In genomic region chr5:41787257-41787656, GRCh38 we compare ENCODE assay signal across 23 cellular contexts.
DNase-seq lines count a peak whose midpoint lies in the region; ATAC-seq and TF ChIP-seq lines count a peak whose summit lies in the region.
"Had no signal": no experiment of that assay in that cellular context is flagged by ENCODE, and none has a peak within 500 bp of the region (broad histone marks: within the 10 kb centered on the region; RNA-seq: fewer than 3 reads in every experiment).

No MANE protein-coding gene starts in this region.

- no peak overlapping the region for H3K9ac ChIP-seq in PC-3 (ENCODE audit: low read length)

- in situ Hi-C loops in GM13977 (cut with MboI; ENCODE audit: low pct_unique_long_range_greater_than_20kb, low sequenced_read_pairs, unreplicated experiment) = no loop called here

- intact Hi-C loops in PC-3 (cut with micrococcal nuclease) = no loop called here
- intact Hi-C loops in aorta (cut with DNase I) = no loop called here

- WGBS in aorta, 2 donors = 31% methylated on average over 2 of the region's 2 CpGs

- peaks cover 3% of the 10 kb centered on the region for H3F3A ChIP-seq in PC-3 (ENCODE audit: low read length, unreplicated experiment)

- no peaks in the 10 kb centered on the region for H3K79me2 ChIP-seq in PC-3 (ENCODE audit: low read length)

- POLR2A ChIA-PET in PC-3 (lab: Charles Lee; ENCODE audit: unreplicated experiment) = interaction anchor here (0.7 kb wide), 1 partner anchor 30 kb away, joined by 25 read pairs; no protein-coding TSS in a partner anchor

- H3K9me2 ChIP-seq in PC-3 (replicated peaks; ENCODE audit: low read length) = no peaks in the 10 kb centered on the region

- H3K27me3 ChIP-seq in PC-3 (ENCODE audit: low read length) (no peaks in the 10 kb centered on the region), aorta (ENCODE audit: control insufficient read depth in 1 of 2, insufficient read depth in 2 of 2, low read length in 1 of 2) (no peaks in the 10 kb centered on the region)
- H3K27me3 ChIP-seq: colonic mucosa, heart left ventricle, thyroid gland had no signal

- ATAC-seq in PC-3 = no peak
- ATAC-seq in aorta (ENCODE audit: low FRiP score) = no peak
- ATAC-seq: activated CD8-positive, alpha-beta memory T cell treated with anti-CD3 and anti-CD28 coated beads, Interleukin-2, amount 10 ng/mL, durations not matched to agents 7 days and 5 days; sciatic nerve had no signal

- 0 out of 2 replicates have a peak overlapping the region, but pooled peaks have one; percentile 3 for H3K4me2 ChIP-seq in PC-3 (ENCODE audit: low read length)

- H3K4me1 ChIP-seq in PC-3 (ENCODE audit: insufficient read depth, low read length) = peaks cover 44% of the 10 kb centered on the region
- H3K4me1 ChIP-seq in aorta (ENCODE audit: control insufficient read depth in 1 of 2, insufficient read depth in 2 of 2, low read length in 2 of 2) = peaks cover 7 to 16% of the 10 kb centered on the region in 2 donors
- H3K4me1 ChIP-seq: colonic mucosa had no signal

- TF ChIP-seq CTCF in PC-3 (conservative IDR thresholded peaks at IDR 0.05; ENCODE audit: low read depth, low read length) = no peak
- no peak for TF ChIP-seq CTCF in fibroblast of the aortic adventitia (IDR thresholded peaks at IDR 0.05; ENCODE audit: insufficient read depth, low read length)
- TF ChIP-seq CTCF in GM13977 (IDR thresholded peaks at IDR 0.05; ENCODE audit: extremely low read depth, insufficient read depth, missing control alignments) = no peak

- BruUV-seq in PC-3 (replicated peaks; lab: Mats Ljungman, UMichigan) = no TSS peak

- H4K20me1 ChIP-seq in PC-3 (ENCODE audit: low read length) = no peaks in the 10 kb centered on the region

- CTCF ChIA-PET in PC-3 (lab: Charles Lee) = no interaction called here

- H2AFZ ChIP-seq in PC-3 (ENCODE audit: low read length) = no peak overlapping the region

- H3K36me3 ChIP-seq in PC-3 (ENCODE audit: low read depth, low read length) = no peaks in the 10 kb centered on the region
- H3K36me3 ChIP-seq in aorta (ENCODE audit: control insufficient read depth in 1 of 2, insufficient read depth in 2 of 2, low read length in 1 of 2) = no peaks in the 10 kb centered on the region
- H3K36me3 ChIP-seq: colonic mucosa, thyroid gland had no signal

- no peak overlapping the region for H3K4me3 ChIP-seq in PC-3 (ENCODE audit: low read length)
- H3K4me3 ChIP-seq in fibroblast of the aortic adventitia (ENCODE audit: low read depth, low read length) = no peak overlapping the region
- no peak overlapping the region for H3K4me3 ChIP-seq in aorta (ENCODE audit: low read length in 2 of 2)
- H3K4me3 ChIP-seq: colonic mucosa, heart left ventricle, thyroid gland had no signal

- H3K27ac ChIP-seq in PC-3 (ENCODE audit: low read length) = no peak overlapping the region
- peak overlapping the region; percentile 10 to 76 for H3K27ac ChIP-seq in aorta (ENCODE audit: low read depth in 1 of 2, low read length in 2 of 2)
- H3K27ac ChIP-seq: 22Rv1, C4-2B, colonic mucosa, heart left ventricle, RWPE1, thyroid gland had no signal

- peak in 2 of 3 experiments; percentile 3 to 21 for DNase-seq in NCI-H1417 (lab: John Stamatoyannopoulos, UW)
- no peak for DNase-seq in NCI-H1417 treated with DMSO at 0.1 percent for 48 hours (lab: John Stamatoyannopoulos, UW)
- peak; percentile 24 for DNase-seq in PC-3
- peak; percentile 24 for DNase-seq in fibroblast of the aortic adventitia (ENCODE audit: low read depth)
- DNase-seq in aorta = no peak
- DNase-seq in GM13977 (ENCODE audit: low spot score) = no peak
- DNase-seq in NCI-H146 (lab: John Stamatoyannopoulos, UW) = no peak
- DNase-seq in HUDEP-2 (lab: John Stamatoyannopoulos, UW; ENCODE audit: unreplicated experiment in 76 of 76) = no peak
- DNase-seq: activated CD8-positive, alpha-beta memory T cell treated with anti-CD3 and anti-CD28 coated beads, Interleukin-2, amount 10 ng/mL, durations not matched to agents 7 days and 5 days; activated effector memory CD4-positive, alpha-beta T cell treated with anti-CD3 and anti-CD28 coated beads, Interleukin-2, amount 50 U/mL, for 16 hours; colonic mucosa; DMS53; heart left ventricle; islet precursor cell; midbrain; NCI-H2029 treated with DMSO at 0.1 percent for 48 hours; NCI-H526; stimulated activated CD4-positive, alpha-beta T cell treated with anti-CD3 and anti-CD28 coated beads, Interleukin-4, amount 100 ng/mL, for 4 hours; thyroid gland had no signal

- H3K9me3 ChIP-seq in PC-3 (ENCODE audit: low read length) = no peaks in the 10 kb centered on the region
- no peaks in the 10 kb centered on the region for H3K9me3 ChIP-seq in aorta (ENCODE audit: control insufficient read depth, low read length)
- H3K9me3 ChIP-seq: colonic mucosa, heart left ventricle, thyroid gland had no signal

Comparison
In these comparisons a context has a peak if more than half of its experiments do, and no peak if none do; other contexts are left out.
1. DNase-seq: peak in NCI-H1417 (2 of 3), PC-3 (single experiment) and fibroblast of the aortic adventitia (single experiment); none in NCI-H1417 treated with DMSO at 0.1 percent for 48 hours (single experiment), aorta (0 of 2), GM13977 (single experiment), NCI-H146 (single experiment) and HUDEP-2 (0 of 76).